ENCODE assay signal across 8 cellular contexts in the genomic region with DNA sequence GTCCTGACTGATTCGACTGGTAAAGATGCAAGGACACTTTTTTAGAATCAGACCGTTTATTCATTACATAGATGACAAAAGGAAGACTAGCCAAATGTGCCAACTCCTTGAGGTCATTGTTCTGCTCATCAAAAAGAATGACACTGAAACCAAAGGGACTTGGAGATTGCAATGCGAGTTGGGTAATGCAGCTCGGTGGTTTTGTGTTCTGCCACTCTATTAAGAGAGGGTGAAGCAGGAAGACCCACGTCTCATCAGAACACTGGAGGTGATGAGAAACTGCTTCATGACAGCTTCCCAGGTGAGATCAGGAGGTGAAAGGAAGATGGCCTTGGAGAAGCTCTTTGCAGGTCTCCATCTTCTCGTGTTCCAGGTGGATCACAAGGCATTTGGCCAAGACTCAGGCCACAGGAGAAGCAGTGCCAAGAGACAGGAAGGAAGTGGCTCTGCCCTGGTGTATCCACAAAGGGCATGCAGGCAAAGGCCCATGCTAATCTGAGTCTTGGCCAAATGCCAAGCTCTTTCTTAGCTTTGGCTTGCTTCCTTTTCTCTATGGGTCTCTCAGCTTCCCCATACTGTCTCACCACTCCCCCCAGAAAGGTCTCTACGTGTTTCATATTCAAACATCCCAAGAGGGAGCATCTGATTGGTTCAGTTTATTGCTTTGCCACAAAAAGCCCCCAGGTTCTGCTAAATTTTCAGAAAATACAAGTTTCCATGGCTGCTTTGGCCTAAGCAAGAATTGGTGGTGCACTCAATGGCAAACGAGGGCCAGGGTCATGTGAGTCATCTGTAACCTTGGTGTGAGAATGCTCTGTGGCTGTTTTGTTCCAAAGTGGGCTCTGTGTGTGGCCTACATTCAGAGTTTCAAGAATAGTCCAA. TPM values are rescaled to one million over a fixed set of nuclear protein-coding genes. Genes with fewer than 3 reads are reported as not detected.
DNase-seq lines count a peak whose midpoint lies in the region; ATAC-seq and TF ChIP-seq lines count a peak whose summit lies in the region.

No MANE protein-coding gene starts in this region.

- peak; percentile 67 for DNase-seq in NCI-H82 (lab: John Stamatoyannopoulos, UW)
- no peak for DNase-seq in NCI-H82 treated with DMSO at 0.1 percent for 48 hours (lab: John Stamatoyannopoulos, UW; ENCODE audit: unreplicated experiment)
- DNase-seq in RPMI7951 (ENCODE audit: low read depth): peak; percentile 59
- DNase-seq in effector memory CD4-positive, alpha-beta T cell: no peak
- peak in 1 of 2 donors; percentile 58 for DNase-seq in upper lobe of left lung
- DNase-seq in osteoblast (ENCODE audit: insufficient read length, low spot score, missing footprints): no peak
- no peak for DNase-seq in NCI-H1694 treated with DMSO at 0.1 percent for 48 hours (lab: John Stamatoyannopoulos, UW)

- H3K36me3 ChIP-seq in effector memory CD4-positive, alpha-beta T cell (ENCODE audit: control insufficient read depth, insufficient read depth, low read length): no peaks in the 10 kb centered on the region
- H3K36me3 ChIP-seq in upper lobe of left lung (no peaks in the 10 kb centered on the region), osteoblast (ENCODE audit: insufficient read depth, low read length) (no peaks in the 10 kb centered on the region)

- TF ChIP-seq POLR2A in upper lobe of left lung (IDR thresholded peaks at IDR 0.05): no peak

- H2AFZ ChIP-seq in osteoblast (ENCODE audit: low read length): no peak overlapping the region

- H3K9me3 ChIP-seq in effector memory CD4-positive, alpha-beta T cell (ENCODE audit: control insufficient read depth, low read length): no peaks in the 10 kb centered on the region
- H3K9me3 ChIP-seq in upper lobe of left lung (no peaks in the 10 kb centered on the region), osteoblast (ENCODE audit: low read depth, low read length) (no peaks in the 10 kb centered on the region)

- no peak overlapping the region for H3K4me2 ChIP-seq in osteoblast (ENCODE audit: insufficient read depth, low read length)

- no peak for TF ChIP-seq EP300 in upper lobe of left lung (IDR thresholded peaks at IDR 0.05)

- H3K79me2 ChIP-seq in osteoblast (ENCODE audit: insufficient read depth, low read length): peaks cover 5% of the 10 kb centered on the region

- H3K27me3 ChIP-seq in effector memory CD4-positive, alpha-beta T cell (replicated peaks; ENCODE audit: control insufficient read depth, insufficient read depth, low read length, poor library complexity, severe bottlenecking): no peaks in the 10 kb centered on the region
- H3K27me3 ChIP-seq in upper lobe of left lung: no peaks in the 10 kb centered on the region
- H3K27me3 ChIP-seq in osteoblast (ENCODE audit: insufficient read depth, low read length): no peaks in the 10 kb centered on the region

- H4K20me1 ChIP-seq in osteoblast (ENCODE audit: insufficient read depth, low read length): no peaks in the 10 kb centered on the region

- ATAC-seq in HG03045 (IDR thresholded peaks at IDR 0.05; ENCODE audit: unreplicated experiment) (peak; percentile 50), upper lobe of left lung (ENCODE audit: low FRiP score in 2 of 2) (peak; percentile 52 to 59)

- WGBS in upper lobe of left lung, 2 donors: 56 to 59% methylated on average over 8 of the region's 8 CpGs

- TF ChIP-seq CTCF in upper lobe of left lung (IDR thresholded peaks at IDR 0.05) (no peak), osteoblast (IDR thresholded peaks at IDR 0.05; ENCODE audit: extremely low read depth, low read depth, low read length) (no peak)

- H3K27ac ChIP-seq in effector memory CD4-positive, alpha-beta T cell (ENCODE audit: insufficient read depth, low read length, poor library complexity, severe bottlenecking): peak overlapping the region; percentile 23
- peak overlapping the region in 3 of 4 donors; percentile 5 to 98 (median 40) for H3K27ac ChIP-seq in upper lobe of left lung
- H3K27ac ChIP-seq in osteoblast (ENCODE audit: low read depth, low read length): no peak overlapping the region

- no peak overlapping the region for H3K4me3 ChIP-seq in effector memory CD4-positive, alpha-beta T cell (ENCODE audit: insufficient read depth, low read depth, low read length, poor library complexity, severe bottlenecking)
- H3K4me3 ChIP-seq in upper lobe of left lung (no peak overlapping the region), osteoblast (ENCODE audit: insufficient read depth, low read length) (no peak overlapping the region)

- H3K4me1 ChIP-seq in effector memory CD4-positive, alpha-beta T cell (ENCODE audit: control insufficient read depth, insufficient read depth, low read length, poor library complexity, severe bottlenecking): peaks cover 27% of the 10 kb centered on the region
- H3K4me1 ChIP-seq in upper lobe of left lung (peaks cover 3 to 37% (median 22%) of the 10 kb centered on the region in 4 donors), osteoblast (ENCODE audit: insufficient read depth, low read length) (no peaks in the 10 kb centered on the region)

RNA-seq across cellular contexts. Expression of gene CCT8, which starts 5.7 kb away (rescaled TPM):
- total RNA-seq in RPMI7951 (2014; rRNA removed; shearing (Covaris generic)): 265 and 342 TPM in 2 replicates
- total RNA-seq in upper lobe of left lung: 100 to 1,000 TPM in 3 of 6 donors, 10 to 100 TPM in 3; 39.8 to 133 (median 99.0) TPM
- total RNA-seq in osteoblast: 155 and 163 TPM in 2 replicates

RNA-seq across cellular contexts. Expression of gene MAP3K7CL, which starts 51.3 kb away (rescaled TPM):
- total RNA-seq in RPMI7951 (2014; rRNA removed; shearing (Covaris generic)): 10.0 and 14.8 TPM in 2 replicates
- total RNA-seq in upper lobe of left lung (1 to 10 TPM; 3.5 to 9.4 (median 5.9) TPM), osteoblast (15.6 and 19.9 TPM in 2 replicates)

RNA-seq across cellular contexts. Expression of gene USP16, which starts 54.7 kb away (rescaled TPM):
- total RNA-seq in RPMI7951 (2014; rRNA removed; shearing (Covaris generic)): 42.7 and 61.0 TPM in 2 replicates
- total RNA-seq in upper lobe of left lung (10 to 100 TPM; 23.0 to 50.0 (median 29.3) TPM), osteoblast (47.4 TPM in 2 replicates)

RNA-seq across cellular contexts. Expression of gene RWDD2B, which starts 60.0 kb away (rescaled TPM):
- total RNA-seq in RPMI7951 (2014; rRNA removed; shearing (Covaris generic)): 26.1 and 32.3 TPM in 2 replicates
- total RNA-seq in upper lobe of left lung (10 to 100 TPM in 2 of 6 donors, 1 to 10 TPM in 4; 2.1 to 13.4 (median 8.6) TPM), osteoblast (35.1 TPM in 2 replicates)

Comparison
In these comparisons a context has a peak if more than half of its experiments do, and no peak if none do; other contexts are left out.
1. DNase-seq: peak in NCI-H82 (single experiment) and RPMI7951 (single experiment); none in NCI-H82 treated with DMSO at 0.1 percent for 48 hours (single experiment), effector memory CD4-positive, alpha-beta T cell (0 of 3), osteoblast (single experiment) and NCI-H1694 treated with DMSO at 0.1 percent for 48 hours (single experiment).